9 cellular contexts compared by ENCODE assay signal in the genomic region with DNA sequence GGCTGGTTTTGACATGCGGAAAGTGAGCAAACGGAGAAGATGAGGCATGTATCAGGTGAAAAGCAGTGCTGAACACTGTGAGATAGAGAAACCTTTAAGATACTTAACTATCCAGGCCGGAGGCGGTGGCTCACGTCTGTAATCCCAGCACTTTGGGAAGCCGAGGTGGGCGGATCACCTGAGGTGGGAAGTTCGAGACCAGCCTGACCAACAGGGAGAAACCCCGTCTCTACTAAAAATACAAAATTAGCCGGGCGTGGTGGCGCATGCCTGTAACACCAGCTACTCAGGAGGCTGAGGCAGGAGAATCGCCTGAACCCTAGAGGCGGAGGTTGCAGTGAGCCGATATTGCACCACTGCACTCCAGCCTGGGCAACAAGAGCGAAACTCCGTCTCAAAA. TPM values are rescaled to one million over a fixed set of nuclear protein-coding genes. Genes with fewer than 3 reads are reported as not detected.
A peak's percentile ranks its signal among the peaks of the same experiment; 100 is the strongest.
DNase-seq lines count a peak whose midpoint lies in the region; ATAC-seq, FAIRE-seq and TF ChIP-seq lines count a peak whose summit lies in the region.
"Not testable (repeated sequence)": the region's sequence is repeated elsewhere in the genome, so short reads cannot be mapped to it uniquely, and the experiment has no call there.
"Had no signal": no experiment of that assay in that cellular context is flagged by ENCODE, and none has a peak within 500 bp of the region (broad histone marks: within the 10 kb centered on the region; RNA-seq: fewer than 3 reads in every experiment).

No MANE protein-coding gene starts in this region.

- not testable (repeated sequence) for TF ChIP-seq RAD21 in HepG2 (CRISPR knock-in tag; IDR thresholded peaks at IDR 0.05)

- intact Hi-C loops in Caco-2 (cut with micrococcal nuclease; ENCODE audit: unreplicated experiment); adrenal gland (cut with DNase I): not testable (repeated sequence)
- intact Hi-C loops in HepG2 (cut with micrococcal nuclease; ENCODE audit: unreplicated experiment), result loop anchor here (5.0 kb wide), 2 partner anchors 41 to 99 kb away; partner anchors contain the start of genes SNX21 and ZNF335

- not testable (repeated sequence) for H3K27me3 Mint-ChIP-seq in Caco-2 (ENCODE audit: insufficient read depth, unreplicated experiment); naive B cell; nephron (ENCODE audit: low read depth); neural crest cell (ENCODE audit: low read depth)

- 86 to 96% (median 92%) methylated on average over 12 to 17 of the region's 17 CpGs for WGBS in adrenal gland, 4 donors
- 86% methylated on average over 17 of the region's 17 CpGs for WGBS in hepatocyte (ENCODE audit: low lambda C conversion rate, missing lambda C conversion rate)
- 64% methylated on average over 17 of the region's 17 CpGs for WGBS in HepG2 (ENCODE audit: low lambda C conversion rate)

- TF ChIP-seq CTCF in Caco-2 (IDR thresholded peaks at IDR 0.05; ENCODE audit: insufficient read depth in 1 of 2, low read depth in 1 of 2, low read length in 1 of 2, severe bottlenecking in 1 of 2, unreplicated experiment in 1 of 2); adrenal gland (IDR thresholded peaks at IDR 0.05); hepatocyte (IDR thresholded peaks at IDR 0.05; ENCODE audit: poor library complexity); HepG2 (CRISPR knock-in tag; IDR thresholded peaks at IDR 0.05); nephron (IDR thresholded peaks at IDR 0.05; ENCODE audit: unreplicated experiment in 3 of 3); neural crest cell (conservative IDR thresholded peaks at IDR 0.05): not testable (repeated sequence)

- not testable (repeated sequence) for H2AFZ ChIP-seq in hepatocyte; HepG2 (ENCODE audit: low read length)

- H3K4me1 Mint-ChIP-seq in Caco-2 (ENCODE audit: low read depth, unreplicated experiment) (peaks cover 21% of the 10 kb centered on the region), naive B cell (peaks cover 4 to 25% (median 17%) of the 10 kb centered on the region in 3 donors), nephron (peaks cover 11% of the 10 kb centered on the region), neural crest cell (peaks cover 23% of the 10 kb centered on the region)

- H3K9me2 ChIP-seq in hepatocyte (replicated peaks; ENCODE audit: insufficient read depth), result not testable (repeated sequence)

- H3K9ac ChIP-seq in HepG2 (ENCODE audit: insufficient read depth, low read depth, low read length), result not testable (repeated sequence)

- H3K9me3 Mint-ChIP-seq in Caco-2 (ENCODE audit: unreplicated experiment); naive B cell; nephron; neural crest cell: not testable (repeated sequence)

- CTCF ChIA-PET in Caco-2 (lab: Charles Lee), result interaction anchor here (0.6 to 4.5 kb wide), 2 partner anchors 35 to 41 kb away, joined by 9 to 49 read pairs; partner anchors contain the start of genes CTSA and NEURL2
- CTCF ChIA-PET in HepG2 (lab: Yijun Ruan, JAX; ENCODE audit: low intra/inter-chr PET ratio, low total read pairs), result not testable (repeated sequence)

- H3K27me3 ChIP-seq in Caco-2 (replicated peaks; ENCODE audit: control insufficient read depth, insufficient read depth, low read length); adrenal gland; hepatocyte; HepG2 (ENCODE audit: control insufficient read depth in 1 of 2, insufficient read depth in 2 of 2, low read length in 2 of 2): not testable (repeated sequence)

- H3K4me2 ChIP-seq in hepatocyte (peak overlapping the region; percentile 89), HepG2 (ENCODE audit: low read depth, low read length) (peak overlapping the region; percentile 63)

- not testable (repeated sequence) for DNase-seq in Caco-2; adrenal gland; hepatocyte (ENCODE audit: low spot score); HepG2 (ENCODE audit: low spot score); naive B cell; neural crest cell (ENCODE audit: low read depth, low spot score)

- H3K4me3 ChIP-seq in Caco-2 (ENCODE audit: low read depth, low read length); adrenal gland; hepatocyte; HepG2 (replicated peaks in 1 of 3; ENCODE audit: insufficient read depth in 1 of 3, low read depth in 2 of 3, low read length in 3 of 3): not testable (repeated sequence)

- in situ Hi-C loops in HepG2 (cut with HindIII; ENCODE audit: extremely low pct_ligation_motif_present, low pct_unique_long_range_greater_than_20kb), result loop anchor here (5.0 kb wide), 1 partner anchor 39 kb away; the partner anchor contains the start of genes CTSA and NEURL2

- POLR2A ChIA-PET in Caco-2 (lab: Charles Lee) (interaction anchor here (1.0 kb wide), 1 partner anchor 51 kb away, joined by 9 read pairs; the partner anchor contains the start of gene ZSWIM1), HepG2 (lab: Yijun Ruan, JAX) (interaction anchor here (1.0 to 3.9 kb wide), 10 partner anchors 9 to 90 kb away, joined by 3 to 29 read pairs (median 6); partner anchors contain the start of genes CTSA, NEURL2 and ZSWIM1)

- H4K20me1 ChIP-seq in hepatocyte (ENCODE audit: insufficient read depth, poor library complexity, severe bottlenecking); HepG2 (ENCODE audit: insufficient read depth, low read length): not testable (repeated sequence)

- peaks cover 40% of the 10 kb centered on the region for H3K36me3 Mint-ChIP-seq in Caco-2 (ENCODE audit: insufficient read depth, unreplicated experiment)
- not testable (repeated sequence) for H3K36me3 Mint-ChIP-seq in naive B cell; nephron (ENCODE audit: low read depth); neural crest cell (ENCODE audit: low read depth)

- peaks cover 41% of the 10 kb centered on the region for H3K4me1 ChIP-seq in Caco-2
- H3K4me1 ChIP-seq in adrenal gland (replicated peaks in 1 of 2), result peaks cover 7 to 16% of the 10 kb centered on the region in 2 donors
- peaks cover 20% of the 10 kb centered on the region for H3K4me1 ChIP-seq in hepatocyte (ENCODE audit: insufficient read depth)
- H3K4me1 ChIP-seq in HepG2 (ENCODE audit: insufficient read depth, low read length), result peaks cover 64% of the 10 kb centered on the region

- not testable (repeated sequence) for BruUV-seq in Caco-2 (replicated peaks; lab: Mats Ljungman, UMichigan); HepG2 (replicated peaks; lab: Mats Ljungman, UMichigan)

- not testable (repeated sequence) for TF ChIP-seq EP300 in HepG2 (IDR thresholded peaks at IDR 0.05; ENCODE audit: low read depth in 2 of 2, low read length in 2 of 2); HepG2 (CRISPR knock-in tag; IDR thresholded peaks at IDR 0.05; ENCODE audit: borderline replicate concordance)

- H3K27ac Mint-ChIP-seq in Caco-2 (ENCODE audit: unreplicated experiment) (peak overlapping the region; percentile 77), naive B cell (peak overlapping the region in 1 of 6 donors; percentile 16)
- not testable (repeated sequence) for H3K27ac Mint-ChIP-seq in nephron; neural crest cell (ENCODE audit: unreplicated experiment)

- ATAC-seq in HepG2; naive B cell (ENCODE audit: low read depth in 2 of 2): not testable (repeated sequence)

- peak overlapping the region in 4 of 5 donors; percentile 20 to 51 (median 32) for H3K27ac ChIP-seq in adrenal gland
- H3K27ac ChIP-seq in hepatocyte, result peak overlapping the region; percentile 100
- H3K27ac ChIP-seq in HepG2 (ENCODE audit: extremely low read length, insufficient read depth, low read length), result peak overlapping the region; percentile 65

- FAIRE-seq in HepG2 (lab: Jason Lieb, UNC), result not testable (repeated sequence)

- TF ChIP-seq POLR2A in adrenal gland (IDR thresholded peaks at IDR 0.05); HepG2 (IDR thresholded peaks at IDR 0.05; ENCODE audit: insufficient read depth in 1 of 2, low read depth in 2 of 2, low read length in 2 of 2): not testable (repeated sequence)

- not testable (repeated sequence) for H3K36me3 ChIP-seq in Caco-2 (ENCODE audit: control insufficient read depth, insufficient read depth, low read length); adrenal gland (replicated peaks in 1 of 2); hepatocyte (replicated peaks; ENCODE audit: insufficient read depth, low read depth); HepG2 (replicated peaks in 1 of 2; ENCODE audit: control insufficient read depth in 1 of 2, insufficient read depth in 2 of 2, low read length in 2 of 2)

- H3K9me3 ChIP-seq in Caco-2; adrenal gland (replicated peaks in 1 of 3); hepatocyte (ENCODE audit: low read depth); HepG2 (ENCODE audit: low read length): not testable (repeated sequence)

- H3K4me3 Mint-ChIP-seq in Caco-2 (ENCODE audit: unreplicated experiment) (peak overlapping the region; percentile 100), naive B cell (peak overlapping the region in 5 of 8 donors; percentile 15 to 95 (median 41)), nephron (peak overlapping the region; percentile 8 to 47 (median 41)), neural crest cell (peak overlapping the region; percentile 96)

- H3K79me2 ChIP-seq in hepatocyte, result peaks cover 30% of the 10 kb centered on the region
- peaks cover 22% of the 10 kb centered on the region for H3K79me2 ChIP-seq in HepG2 (ENCODE audit: insufficient read depth, low read length)

RNA-seq across cellular contexts. Expression of gene PCIF1, which starts 2.8 kb away (rescaled TPM):
- total RNA-seq in Caco-2 (2022) (66.5 and 75.9 TPM in 2 replicates), adrenal gland (10 to 100 TPM; 25.5 to 47.1 (median 40.6) TPM), hepatocyte (9.7 and 11.8 TPM in 2 replicates), HepG2 (2016; rRNA removed; fragmentation: Illumina TruSeq; extraction: Trizol) (18.5 and 20.9 TPM in 2 replicates), neural crest cell (36.4 and 36.5 TPM in 2 replicates)
- polyA plus RNA-seq in adrenal gland (10 to 100 TPM; 20.6 to 36.4 (median 35.9) TPM), hepatocyte (26.0 and 32.4 TPM in 2 replicates), HepG2 (2011; rRNA removed) (21.6 and 24.4 TPM in 2 replicates), naive B cell (ENCODE audit: low read depth in 6 of 6) (100 to 1,000 TPM in 1 of 6 donors, 10 to 100 TPM in 5; 76.3 to 123 (median 91.4) TPM)
- 30.2 and 42.6 TPM in 2 replicates for total RNA-seq in HepG2 (2016; cell fraction: cytosol; rRNA removed; fragmentation: Illumina TruSeq; extraction: Trizol; ENCODE audit: low read depth)
- total RNA-seq in HepG2 (2016; cell fraction: insoluble cytoplasmic fraction; rRNA removed; fragmentation: Illumina TruSeq; extraction: Trizol), result 17.6 and 21.4 TPM in 2 replicates
- total RNA-seq in HepG2 (2016; cell fraction: membrane; rRNA removed; fragmentation: Illumina TruSeq; extraction: Trizol), result 35.4 and 44.6 TPM in 2 replicates
- total RNA-seq in HepG2 (2016; cell fraction: nucleus; rRNA removed; fragmentation: Illumina TruSeq; extraction: Trizol), result 19.3 and 21.9 TPM in 2 replicates
- polyA plus RNA-seq in HepG2 (2011; cell fraction: cytosol; rRNA removed), result 19.5 and 26.1 TPM in 2 replicates
- 38.0 and 44.1 TPM in 2 replicates for polyA plus RNA-seq in HepG2 (2011; cell fraction: nucleus; rRNA removed)
- polyA plus RNA-seq in HepG2 (2012), result 22.9 and 30.3 TPM in 2 replicates
- polyA plus RNA-seq in HepG2 (2016; cell fraction: cytosol; fragmentation: Illumina TruSeq; extraction: Trizol; ENCODE audit: low read depth), result 41.4 and 54.3 TPM in 2 replicates
- polyA plus RNA-seq in HepG2 (2016; cell fraction: insoluble cytoplasmic fraction; fragmentation: Illumina TruSeq; extraction: Trizol; ENCODE audit: low read depth), result 27.4 and 35.6 TPM in 2 replicates
- 51.1 and 55.4 TPM in 2 replicates for polyA plus RNA-seq in HepG2 (2016; cell fraction: membrane; fragmentation: Illumina TruSeq; extraction: Trizol; ENCODE audit: low read depth)
- polyA plus RNA-seq in HepG2 (2016; cell fraction: nucleus; fragmentation: Illumina TruSeq; extraction: Trizol; ENCODE audit: insufficient read depth, low read depth), result 35.5 and 37.2 TPM in 2 replicates
- polyA minus RNA-seq in HepG2 (2011; rRNA and poly(A)+ RNA removed; ENCODE audit: low replicate concordance), result 40.1 and 74.5 TPM in 2 replicates
- polyA minus RNA-seq in HepG2 (2011; cell fraction: cytosol; rRNA and poly(A)+ RNA removed), result 19.4 and 24.4 TPM in 2 replicates
- 55.2 and 63.6 TPM in 2 replicates for polyA minus RNA-seq in HepG2 (2011; cell fraction: nucleus; rRNA and poly(A)+ RNA removed)

RNA-seq across cellular contexts. Expression of gene PLTP, which starts 19.7 kb away (rescaled TPM):
- 39.6 and 42.6 TPM in 2 replicates for total RNA-seq in Caco-2 (2022)
- 1,000 to 10,000 TPM in 2 of 8 donors, 100 to 1,000 TPM in 6; 225 to 1,158 (median 552) TPM for total RNA-seq in adrenal gland
- 100 to 1,000 TPM; 126 to 366 (median 157) TPM for polyA plus RNA-seq in adrenal gland
- total RNA-seq in hepatocyte, result 144 and 176 TPM in 2 replicates
- 623 and 823 TPM in 2 replicates for polyA plus RNA-seq in hepatocyte
- 7.0 and 16.9 TPM in 2 replicates for total RNA-seq in HepG2 (2016; rRNA removed; fragmentation: Illumina TruSeq; extraction: Trizol)
- 3.6 and 5.4 TPM in 2 replicates for total RNA-seq in HepG2 (2016; cell fraction: cytosol; rRNA removed; fragmentation: Illumina TruSeq; extraction: Trizol; ENCODE audit: low read depth)
- 5.7 and 18.2 TPM in 2 replicates for total RNA-seq in HepG2 (2016; cell fraction: insoluble cytoplasmic fraction; rRNA removed; fragmentation: Illumina TruSeq; extraction: Trizol)
- 6.1 and 6.9 TPM in 2 replicates for total RNA-seq in HepG2 (2016; cell fraction: membrane; rRNA removed; fragmentation: Illumina TruSeq; extraction: Trizol)
- 18.3 and 22.2 TPM in 2 replicates for total RNA-seq in HepG2 (2016; cell fraction: nucleus; rRNA removed; fragmentation: Illumina TruSeq; extraction: Trizol)
- polyA plus RNA-seq in HepG2 (2011; rRNA removed), result 28.6 and 30.7 TPM in 2 replicates
- polyA plus RNA-seq in HepG2 (2011; cell fraction: cytosol; rRNA removed), result 26.4 and 36.2 TPM in 2 replicates
- 25.4 and 33.0 TPM in 2 replicates for polyA plus RNA-seq in HepG2 (2011; cell fraction: nucleus; rRNA removed)
- 13.5 and 20.7 TPM in 2 replicates for polyA plus RNA-seq in HepG2 (2012)
- 6.3 and 6.9 TPM in 2 replicates for polyA plus RNA-seq in HepG2 (2016; cell fraction: cytosol; fragmentation: Illumina TruSeq; extraction: Trizol; ENCODE audit: low read depth)
- polyA plus RNA-seq in HepG2 (2016; cell fraction: insoluble cytoplasmic fraction; fragmentation: Illumina TruSeq; extraction: Trizol; ENCODE audit: low read depth), result 7.2 and 10.5 TPM in 2 replicates
- 7.7 and 8.9 TPM in 2 replicates for polyA plus RNA-seq in HepG2 (2016; cell fraction: membrane; fragmentation: Illumina TruSeq; extraction: Trizol; ENCODE audit: low read depth)
- 31.7 and 37.7 TPM in 2 replicates for polyA plus RNA-seq in HepG2 (2016; cell fraction: nucleus; fragmentation: Illumina TruSeq; extraction: Trizol; ENCODE audit: insufficient read depth, low read depth)
- 3.3 and 51.4 TPM in 2 replicates for polyA minus RNA-seq in HepG2 (2011; rRNA and poly(A)+ RNA removed; ENCODE audit: low replicate concordance)
- polyA minus RNA-seq in HepG2 (2011; cell fraction: cytosol; rRNA and poly(A)+ RNA removed), result 17.1 and 20.1 TPM in 2 replicates
- polyA minus RNA-seq in HepG2 (2011; cell fraction: nucleus; rRNA and poly(A)+ RNA removed), result 8.1 and 10.7 TPM in 2 replicates
- 10 to 100 TPM in 1 of 6 donors, 1 to 10 TPM in 4, under 1 TPM in 1; 0.66 to 10.2 (median 5.1) TPM for polyA plus RNA-seq in naive B cell (ENCODE audit: low read depth in 6 of 6)
- total RNA-seq in neural crest cell, result 56.6 and 61.0 TPM in 2 replicates
- total RNA-seq: CD4-positive, alpha-beta T cell; CD8-positive, alpha-beta T cell had no signal

RNA-seq across cellular contexts. Expression of gene ZNF335, which starts 40.3 kb away (rescaled TPM):
- total RNA-seq in Caco-2 (2022) (35.1 and 38.1 TPM in 2 replicates), adrenal gland (10 to 100 TPM; 11.1 to 29.9 (median 17.7) TPM), hepatocyte (10.8 and 14.9 TPM in 2 replicates), HepG2 (2016; rRNA removed; fragmentation: Illumina TruSeq; extraction: Trizol) (6.0 and 13.7 TPM in 2 replicates), neural crest cell (24.8 and 24.9 TPM in 2 replicates)
- polyA plus RNA-seq in adrenal gland (10 to 100 TPM in 2 of 3 donors, 1 to 10 TPM in 1; 5.4 to 45.1 (median 29.5) TPM), hepatocyte (12.6 and 23.7 TPM in 2 replicates), HepG2 (2011; rRNA removed) (9.7 and 12.3 TPM in 2 replicates), naive B cell (ENCODE audit: low read depth in 6 of 6) (10 to 100 TPM; 10.4 to 24.3 (median 15.5) TPM)
- total RNA-seq in HepG2 (2016; cell fraction: cytosol; rRNA removed; fragmentation: Illumina TruSeq; extraction: Trizol; ENCODE audit: low read depth), result 4.5 and 4.7 TPM in 2 replicates
- total RNA-seq in HepG2 (2016; cell fraction: insoluble cytoplasmic fraction; rRNA removed; fragmentation: Illumina TruSeq; extraction: Trizol), result 5.0 and 12.7 TPM in 2 replicates
- 6.7 and 7.0 TPM in 2 replicates for total RNA-seq in HepG2 (2016; cell fraction: membrane; rRNA removed; fragmentation: Illumina TruSeq; extraction: Trizol)
- total RNA-seq in HepG2 (2016; cell fraction: nucleus; rRNA removed; fragmentation: Illumina TruSeq; extraction: Trizol), result 18.8 and 22.0 TPM in 2 replicates
- polyA plus RNA-seq in HepG2 (2011; cell fraction: cytosol; rRNA removed), result 3.3 and 4.6 TPM in 2 replicates
- polyA plus RNA-seq in HepG2 (2011; cell fraction: nucleus; rRNA removed), result 62.4 and 81.3 TPM in 2 replicates
- polyA plus RNA-seq in HepG2 (2012), result 5.7 and 8.0 TPM in 2 replicates
- 1.5 TPM in 2 replicates for polyA plus RNA-seq in HepG2 (2016; cell fraction: cytosol; fragmentation: Illumina TruSeq; extraction: Trizol; ENCODE audit: low read depth)
- polyA plus RNA-seq in HepG2 (2016; cell fraction: insoluble cytoplasmic fraction; fragmentation: Illumina TruSeq; extraction: Trizol; ENCODE audit: low read depth), result 5.1 and 7.0 TPM in 2 replicates
- 2.9 and 3.1 TPM in 2 replicates for polyA plus RNA-seq in HepG2 (2016; cell fraction: membrane; fragmentation: Illumina TruSeq; extraction: Trizol; ENCODE audit: low read depth)
- polyA plus RNA-seq in HepG2 (2016; cell fraction: nucleus; fragmentation: Illumina TruSeq; extraction: Trizol; ENCODE audit: insufficient read depth, low read depth), result 40.5 and 45.7 TPM in 2 replicates
- 32.3 and 35.8 TPM in 2 replicates for polyA minus RNA-seq in HepG2 (2011; rRNA and poly(A)+ RNA removed; ENCODE audit: low replicate concordance)
- polyA minus RNA-seq in HepG2 (2011; cell fraction: cytosol; rRNA and poly(A)+ RNA removed), result 3.4 and 4.0 TPM in 2 replicates
- 42.4 and 45.0 TPM in 2 replicates for polyA minus RNA-seq in HepG2 (2011; cell fraction: nucleus; rRNA and poly(A)+ RNA removed)

RNA-seq across cellular contexts. Expression of gene CTSA, which starts 40.5 kb away (rescaled TPM):
- total RNA-seq in Caco-2 (2022), result 282 and 294 TPM in 2 replicates
- total RNA-seq in adrenal gland, result 100 to 1,000 TPM; 306 to 776 (median 549) TPM
- 100 to 1,000 TPM; 517 to 854 (median 731) TPM for polyA plus RNA-seq in adrenal gland
- 401 and 425 TPM in 2 replicates for total RNA-seq in hepatocyte
- 716 and 724 TPM in 2 replicates for polyA plus RNA-seq in hepatocyte
- 63.8 and 202 TPM in 2 replicates for total RNA-seq in HepG2 (2016; rRNA removed; fragmentation: Illumina TruSeq; extraction: Trizol)
- 83.9 and 87.3 TPM in 2 replicates for total RNA-seq in HepG2 (2016; cell fraction: cytosol; rRNA removed; fragmentation: Illumina TruSeq; extraction: Trizol; ENCODE audit: low read depth)
- 57.2 and 212 TPM in 2 replicates for total RNA-seq in HepG2 (2016; cell fraction: insoluble cytoplasmic fraction; rRNA removed; fragmentation: Illumina TruSeq; extraction: Trizol)
- 50.4 and 53.1 TPM in 2 replicates for total RNA-seq in HepG2 (2016; cell fraction: membrane; rRNA removed; fragmentation: Illumina TruSeq; extraction: Trizol)
- 213 and 263 TPM in 2 replicates for total RNA-seq in HepG2 (2016; cell fraction: nucleus; rRNA removed; fragmentation: Illumina TruSeq; extraction: Trizol)
- polyA plus RNA-seq in HepG2 (2011; rRNA removed), result 222 and 231 TPM in 2 replicates
- 240 and 265 TPM in 2 replicates for polyA plus RNA-seq in HepG2 (2011; cell fraction: cytosol; rRNA removed)
- polyA plus RNA-seq in HepG2 (2011; cell fraction: nucleus; rRNA removed), result 851 and 910 TPM in 2 replicates
- 102 and 105 TPM in 2 replicates for polyA plus RNA-seq in HepG2 (2012)
- polyA plus RNA-seq in HepG2 (2016; cell fraction: cytosol; fragmentation: Illumina TruSeq; extraction: Trizol; ENCODE audit: low read depth), result 37.4 and 39.2 TPM in 2 replicates
- polyA plus RNA-seq in HepG2 (2016; cell fraction: insoluble cytoplasmic fraction; fragmentation: Illumina TruSeq; extraction: Trizol; ENCODE audit: low read depth), result 82.4 and 101 TPM in 2 replicates
- 45.6 and 51.6 TPM in 2 replicates for polyA plus RNA-seq in HepG2 (2016; cell fraction: membrane; fragmentation: Illumina TruSeq; extraction: Trizol; ENCODE audit: low read depth)
- 573 and 587 TPM in 2 replicates for polyA plus RNA-seq in HepG2 (2016; cell fraction: nucleus; fragmentation: Illumina TruSeq; extraction: Trizol; ENCODE audit: insufficient read depth, low read depth)
- polyA minus RNA-seq in HepG2 (2011; rRNA and poly(A)+ RNA removed; ENCODE audit: low replicate concordance), result 289 and 410 TPM in 2 replicates
- polyA minus RNA-seq in HepG2 (2011; cell fraction: cytosol; rRNA and poly(A)+ RNA removed), result 109 and 118 TPM in 2 replicates
- polyA minus RNA-seq in HepG2 (2011; cell fraction: nucleus; rRNA and poly(A)+ RNA removed), result 292 and 323 TPM in 2 replicates
- polyA plus RNA-seq in naive B cell (ENCODE audit: low read depth in 6 of 6), result 10 to 100 TPM; 28.6 to 46.5 (median 42.3) TPM
- total RNA-seq in neural crest cell, result 49.7 and 55.3 TPM in 2 replicates

RNA-seq across cellular contexts. Expression of gene NEURL2, which starts 40.7 kb away (rescaled TPM):
- total RNA-seq in Caco-2 (2022), result 12.6 TPM in 2 replicates
- total RNA-seq in adrenal gland, result 10 to 100 TPM in 6 of 8 donors, 1 to 10 TPM in 2; 6.0 to 36.4 (median 16.0) TPM
- polyA plus RNA-seq in adrenal gland, result 10 to 100 TPM in 1 of 3 donors, 1 to 10 TPM in 2; 1.0 to 19.1 (median 7.2) TPM
- 11.1 and 12.8 TPM in 2 replicates for total RNA-seq in hepatocyte
- polyA plus RNA-seq in hepatocyte, result 11.7 and 11.8 TPM in 2 replicates
- total RNA-seq in HepG2 (2016; rRNA removed; fragmentation: Illumina TruSeq; extraction: Trizol), result 4.1 and 9.7 TPM in 2 replicates
- total RNA-seq in HepG2 (2016; cell fraction: cytosol; rRNA removed; fragmentation: Illumina TruSeq; extraction: Trizol; ENCODE audit: low read depth), result 6.7 and 8.8 TPM in 2 replicates
- 6.0 and 9.5 TPM in 2 replicates for total RNA-seq in HepG2 (2016; cell fraction: insoluble cytoplasmic fraction; rRNA removed; fragmentation: Illumina TruSeq; extraction: Trizol)
- total RNA-seq in HepG2 (2016; cell fraction: membrane; rRNA removed; fragmentation: Illumina TruSeq; extraction: Trizol), result 7.3 and 9.1 TPM in 2 replicates
- total RNA-seq in HepG2 (2016; cell fraction: nucleus; rRNA removed; fragmentation: Illumina TruSeq; extraction: Trizol), result 14.4 and 18.5 TPM in 2 replicates
- 7.2 and 12.2 TPM in 2 replicates for polyA plus RNA-seq in HepG2 (2011; rRNA removed)
- 3.7 and 6.3 TPM in 2 replicates for polyA plus RNA-seq in HepG2 (2011; cell fraction: cytosol; rRNA removed)
- polyA plus RNA-seq in HepG2 (2011; cell fraction: nucleus; rRNA removed), result 57.9 and 58.9 TPM in 2 replicates
- polyA plus RNA-seq in HepG2 (2012), result 4.2 and 4.6 TPM in 2 replicates
- 4.1 and 4.3 TPM in 2 replicates for polyA plus RNA-seq in HepG2 (2016; cell fraction: cytosol; fragmentation: Illumina TruSeq; extraction: Trizol; ENCODE audit: low read depth)
- polyA plus RNA-seq in HepG2 (2016; cell fraction: insoluble cytoplasmic fraction; fragmentation: Illumina TruSeq; extraction: Trizol; ENCODE audit: low read depth), result 4.2 and 4.9 TPM in 2 replicates
- polyA plus RNA-seq in HepG2 (2016; cell fraction: membrane; fragmentation: Illumina TruSeq; extraction: Trizol; ENCODE audit: low read depth), result 3.9 and 4.0 TPM in 2 replicates
- 18.5 and 19.4 TPM in 2 replicates for polyA plus RNA-seq in HepG2 (2016; cell fraction: nucleus; fragmentation: Illumina TruSeq; extraction: Trizol; ENCODE audit: insufficient read depth, low read depth)
- polyA minus RNA-seq in HepG2 (2011; rRNA and poly(A)+ RNA removed; ENCODE audit: low replicate concordance), result 1.3 and 16.0 TPM in 2 replicates
- 1.9 and 2.1 TPM in 2 replicates for polyA minus RNA-seq in HepG2 (2011; cell fraction: cytosol; rRNA and poly(A)+ RNA removed)
- polyA minus RNA-seq in HepG2 (2011; cell fraction: nucleus; rRNA and poly(A)+ RNA removed), result 24.2 and 27.4 TPM in 2 replicates
- 1 to 10 TPM in 3 of 6 donors, under 1 TPM in 2, not detected in 1; 0.69 to 2.4 (median 1.1) TPM for polyA plus RNA-seq in naive B cell (ENCODE audit: low read depth in 6 of 6)
- total RNA-seq in neural crest cell, result 3.3 and 3.5 TPM in 2 replicates

Comparison
In these comparisons a context has a peak if more than half of its experiments do, and no peak if none do; other contexts are left out.
1. H3K4me3 Mint-ChIP-seq: peak in every context shown above with its lines; median percentile 100 in Caco-2; 96 in neural crest cell; 41 in naive B cell; 41 in nephron.
2. H3K27ac ChIP-seq: peak in every context shown above with its lines; median percentile 100 in hepatocyte; 65 in HepG2; 32 in adrenal gland.